Comparison of ENCODE assay signal across 1 cellular context in the genomic region with DNA sequence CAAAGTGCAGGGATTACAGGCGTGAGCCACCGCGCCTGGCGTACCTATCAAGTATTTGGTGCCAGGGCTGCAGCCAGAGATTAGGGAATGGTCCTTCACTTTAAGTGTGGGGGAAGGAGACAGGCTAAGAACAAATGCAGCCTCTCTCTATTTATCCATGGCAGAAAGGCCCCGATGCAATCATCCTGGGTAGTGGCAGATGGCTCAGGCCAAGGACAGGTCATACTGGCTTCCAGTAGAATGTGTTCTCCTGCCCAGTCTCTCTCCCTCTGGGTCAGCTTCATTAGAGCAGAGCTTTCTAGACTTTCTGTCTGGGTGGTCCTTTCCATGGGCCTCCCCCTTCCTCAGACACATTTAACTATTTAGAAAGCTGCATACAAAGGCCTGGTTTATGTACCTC.
TF ChIP-seq lines count a peak whose summit lies in the region.

No MANE protein-coding gene starts in this region.

TF ChIP-seq in K562, 482 proteins besides CTCF, POLR2A, EP300 and RAD21:
- TF ChIP-seq, protein P1, sequence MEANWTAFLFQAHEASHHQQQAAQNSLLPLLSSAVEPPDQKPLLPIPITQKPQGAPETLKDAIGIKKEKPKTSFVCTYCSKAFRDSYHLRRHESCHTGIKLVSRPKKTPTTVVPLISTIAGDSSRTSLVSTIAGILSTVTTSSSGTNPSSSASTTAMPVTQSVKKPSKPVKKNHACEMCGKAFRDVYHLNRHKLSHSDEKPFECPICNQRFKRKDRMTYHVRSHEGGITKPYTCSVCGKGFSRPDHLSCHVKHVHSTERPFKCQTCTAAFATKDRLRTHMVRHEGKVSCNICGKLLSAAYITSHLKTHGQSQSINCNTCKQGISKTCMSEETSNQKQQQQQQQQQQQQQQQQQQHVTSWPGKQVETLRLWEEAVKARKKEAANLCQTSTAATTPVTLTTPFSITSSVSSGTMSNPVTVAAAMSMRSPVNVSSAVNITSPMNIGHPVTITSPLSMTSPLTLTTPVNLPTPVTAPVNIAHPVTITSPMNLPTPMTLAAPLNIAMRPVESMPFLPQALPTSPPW (CRISPR knock-in tag; IDR thresholded peaks at IDR 0.05) = no peak
- TF ChIP-seq SNIP1 (IDR thresholded peaks at IDR 0.05; ENCODE audit: low read depth) (no peak), SUPT5H (IDR thresholded peaks at IDR 0.05) (0 out of 2 replicates have a peak, but pooled peaks have one; percentile 3)
TF ChIP-seq in K562: peak in this region for 1.
